ENCODE assay signal across 15 cellular contexts in genomic region chr10:48457949-48458661, GRCh38.
"Had no signal": no experiment of that assay in that cellular context is flagged by ENCODE, and none has a peak within 500 bp of the region (broad histone marks: within the 10 kb centered on the region; RNA-seq: fewer than 3 reads in every experiment).

No MANE protein-coding gene starts in this region.

- H3K36me3 ChIP-seq: left lung, ovary, thoracic aorta, uterus had no signal

- H3K4me3 ChIP-seq: left lung, ovary, thoracic aorta, uterus had no signal

- FAIRE-seq: endothelial cell of umbilical vein had no signal

- H3K9me3 Mint-ChIP-seq: activated CD4-positive, alpha-beta memory T cell treated with anti-CD3 and anti-CD28 coated beads, Interleukin-2, amount 10 ng/mL, durations not matched to agents 7 days and 5 days; activated naive CD4-positive, alpha-beta T cell treated with anti-CD3 and anti-CD28 coated beads, Interleukin-2, amount 50 U/mL, for 24 hours; brain; memory B cell; nephron progenitor cell; stimulated activated naive CD8-positive, alpha-beta T cell treated with anti-CD3 and anti-CD28 coated beads, Interleukin-15, Interleukin-2, amounts not matched to agents 100 ng/mL and 50 ng/mL, for 24 hours had no signal

- H3K27me3 ChIP-seq: foreskin keratinocyte, ovary, uterus had no signal

- H3K9me3 ChIP-seq: left lung, ovary, thoracic aorta, uterus had no signal

- H3K27me3 Mint-ChIP-seq: activated CD4-positive, alpha-beta memory T cell treated with anti-CD3 and anti-CD28 coated beads, Interleukin-2, amount 10 ng/mL, durations not matched to agents 7 days and 5 days; activated naive CD4-positive, alpha-beta T cell treated with anti-CD3 and anti-CD28 coated beads, Interleukin-2, amount 50 U/mL, for 24 hours; brain; stimulated activated naive CD8-positive, alpha-beta T cell treated with anti-CD3 and anti-CD28 coated beads, Interleukin-15, Interleukin-2, amounts not matched to agents 100 ng/mL and 50 ng/mL, for 24 hours had no signal

- H3K36me3 Mint-ChIP-seq: activated naive CD4-positive, alpha-beta T cell treated with anti-CD3 and anti-CD28 coated beads, Interleukin-2, amount 50 U/mL, for 24 hours; brain; memory B cell had no signal

- ATAC-seq: foreskin keratinocyte, left lung had no signal

- DNase-seq: activated CD4-positive, alpha-beta memory T cell treated with anti-CD3 and anti-CD28 coated beads, Interleukin-2, amount 10 ng/mL, durations not matched to agents 7 days and 5 days; amniotic stem cell; foreskin keratinocyte; left lung; nephron progenitor cell; stimulated activated CD4-positive, alpha-beta T cell treated with anti-CD3 and anti-CD28 coated beads, Interleukin-15, amount 100 ng/mL, for 24 hours; stimulated activated CD4-positive, alpha-beta T cell treated with anti-CD3 and anti-CD28 coated beads, Interleukin-4, amount 100 ng/mL, for 24 hours; uterus had no signal

- H3K4me1 Mint-ChIP-seq: activated CD4-positive, alpha-beta memory T cell treated with anti-CD3 and anti-CD28 coated beads, Interleukin-2, amount 10 ng/mL, durations not matched to agents 7 days and 5 days; activated naive CD4-positive, alpha-beta T cell treated with anti-CD3 and anti-CD28 coated beads, Interleukin-2, amount 50 U/mL, for 24 hours had no signal

- H3K4me1 ChIP-seq: foreskin keratinocyte, uterus had no signal

- H3K4me3 Mint-ChIP-seq: activated CD4-positive, alpha-beta memory T cell treated with anti-CD3 and anti-CD28 coated beads, Interleukin-2, amount 10 ng/mL, durations not matched to agents 7 days and 5 days; activated naive CD4-positive, alpha-beta T cell treated with anti-CD3 and anti-CD28 coated beads, Interleukin-2, amount 50 U/mL, for 24 hours; brain; nephron progenitor cell; stimulated activated naive CD8-positive, alpha-beta T cell treated with anti-CD3 and anti-CD28 coated beads, Interleukin-15, Interleukin-2, amounts not matched to agents 100 ng/mL and 50 ng/mL, for 24 hours had no signal

- H3K27ac Mint-ChIP-seq: activated CD4-positive, alpha-beta memory T cell treated with anti-CD3 and anti-CD28 coated beads, Interleukin-2, amount 10 ng/mL, durations not matched to agents 7 days and 5 days; activated naive CD4-positive, alpha-beta T cell treated with anti-CD3 and anti-CD28 coated beads, Interleukin-2, amount 50 U/mL, for 24 hours; brain; memory B cell; nephron progenitor cell; stimulated activated naive CD8-positive, alpha-beta T cell treated with anti-CD3 and anti-CD28 coated beads, Interleukin-15, Interleukin-2, amounts not matched to agents 100 ng/mL and 50 ng/mL, for 24 hours had no signal

- H3K27ac ChIP-seq: foreskin keratinocyte, left lung, ovary, thoracic aorta, uterus had no signal
